ENCODE assay signal across 28 cellular contexts in genomic region chr20:6160736-6161135, GRCh38. TPM values are rescaled to one million over a fixed set of nuclear protein-coding genes. Genes with fewer than 3 reads are reported as not detected.
"Had no signal": no experiment of that assay in that cellular context is flagged by ENCODE, and none has a peak within 500 bp of the region (broad histone marks: within the 10 kb centered on the region; RNA-seq: fewer than 3 reads in every experiment).

No MANE protein-coding gene starts in this region.

- H3K27me3 Mint-ChIP-seq: activated CD4-positive, alpha-beta T cell treated with anti-CD3 and anti-CD28 coated beads, Interleukin-2, amount 10 ng/mL, durations not matched to agents 7 days and 5 days had no signal

- H3K4me1 Mint-ChIP-seq: activated CD4-positive, alpha-beta T cell treated with anti-CD3 and anti-CD28 coated beads, Interleukin-2, amount 10 ng/mL, durations not matched to agents 7 days and 5 days; activated T-helper 17 cell treated with anti-CD3 and anti-CD28 coated beads, Interleukin-2, amount 50 U/mL, for 72 hours; central memory CD8-positive, alpha-beta T cell had no signal

- H3K27ac ChIP-seq: brain microvascular endothelial cell, coronary artery, esophagus muscularis mucosa, foreskin keratinocyte, gastrocnemius medialis had no signal

- ATAC-seq: activated CD8-positive, alpha-beta T cell treated with anti-CD3 and anti-CD28 coated beads for 36 hours; activated T-cell treated with anti-CD3 and anti-CD28 coated beads, Interleukin-2, amount 50 U/mL, for 4 hours; activated T-helper 17 cell treated with anti-CD3 and anti-CD28 coated beads, Interleukin-2, amount 50 U/mL, for 72 hours; effector memory CD8-positive, alpha-beta T cell; foreskin keratinocyte; gastrocnemius medialis; heart left ventricle had no signal

- H3K4me1 ChIP-seq: foreskin keratinocyte had no signal

- H3K36me3 ChIP-seq: brain microvascular endothelial cell, esophagus muscularis mucosa, gastrocnemius medialis, heart left ventricle had no signal

- H3K9me3 ChIP-seq: gastrocnemius medialis had no signal

- H3K9me3 Mint-ChIP-seq: activated CD4-positive, alpha-beta T cell treated with anti-CD3 and anti-CD28 coated beads, Interleukin-2, amount 10 ng/mL, durations not matched to agents 7 days and 5 days had no signal

- H3K27ac Mint-ChIP-seq: activated CD4-positive, alpha-beta T cell treated with anti-CD3 and anti-CD28 coated beads, Interleukin-2, amount 10 ng/mL, durations not matched to agents 7 days and 5 days; activated CD8-positive, alpha-beta T cell treated with anti-CD3 and anti-CD28 coated beads for 36 hours; activated naive CD8-positive, alpha-beta T cell; activated T-helper 17 cell treated with anti-CD3 and anti-CD28 coated beads, Interleukin-2, amount 50 U/mL, for 72 hours; dendritic cell treated with granulocyte-macrophage colony-stimulating factor and Interleukin-4, amounts not matched to agents 40 ng/mL and 50 ng/mL, for 4 days; effector memory CD8-positive, alpha-beta T cell had no signal

- H3K27me3 ChIP-seq: brain microvascular endothelial cell, gastrocnemius medialis, heart left ventricle had no signal

- H3K4me3 Mint-ChIP-seq: activated CD4-positive, alpha-beta T cell treated with anti-CD3 and anti-CD28 coated beads, Interleukin-2, amount 10 ng/mL, durations not matched to agents 7 days and 5 days; activated CD8-positive, alpha-beta T cell treated with anti-CD3 and anti-CD28 coated beads for 36 hours; activated naive CD8-positive, alpha-beta T cell; activated T-cell treated with anti-CD3 and anti-CD28 coated beads, Interleukin-2, amount 50 U/mL, for 4 hours; activated T-helper 17 cell treated with anti-CD3 and anti-CD28 coated beads, Interleukin-2, amount 50 U/mL, for 72 hours; central memory CD8-positive, alpha-beta T cell; dendritic cell treated with granulocyte-macrophage colony-stimulating factor and Interleukin-4, amounts not matched to agents 40 ng/mL and 50 ng/mL, for 4 days; effector memory CD8-positive, alpha-beta T cell had no signal

- H3K4me3 ChIP-seq: coronary artery, esophagus muscularis mucosa, gastrocnemius medialis, heart left ventricle had no signal

- H3K36me3 Mint-ChIP-seq: activated naive CD8-positive, alpha-beta T cell had no signal

- DNase-seq: activated CD4-positive, alpha-beta T cell treated with anti-CD3 and anti-CD28 coated beads for 1 hour; activated CD4-positive, alpha-beta T cell treated with anti-CD3 and anti-CD28 coated beads for 4 hours; activated CD4-positive, alpha-beta T cell treated with anti-CD3 and anti-CD28 coated beads, Interleukin-2, amount 10 ng/mL, durations not matched to agents 7 days and 5 days; activated CD4-positive, alpha-beta T cell treated with anti-CD3 and anti-CD28 coated beads, Interleukin-2, amount 50 U/mL, for 4 hours; activated CD8-positive, alpha-beta memory T cell treated with anti-CD3 and anti-CD28 coated beads for 24 hours; activated CD8-positive, alpha-beta T cell treated with anti-CD3 and anti-CD28 coated beads for 36 hours; activated effector memory CD4-positive, alpha-beta T cell treated with Interleukin-2 at 50 U/mL for 16 hours; activated gamma-delta T cell treated with Interleukin-2 at 50 U/mL for 16 hours; activated naive CD4-positive, alpha-beta T cell treated with anti-CD3 and anti-CD28 coated beads, Interleukin-2, amount 50 U/mL, for 16 hours; activated naive CD4-positive, alpha-beta T cell treated with Interleukin-2 at 50 U/mL for 16 hours; activated T-cell treated with anti-CD3 and anti-CD28 coated beads, Interleukin-2, amount 50 U/mL, for 4 hours; amniotic stem cell; anterior cingulate cortex; brain microvascular endothelial cell; effector CD4-positive, alpha-beta T cell; effector memory CD8-positive, alpha-beta T cell; erythroblast; foreskin keratinocyte; gastrocnemius medialis; glutamatergic neuron; heart left ventricle; T-helper 2 cell had no signal

RNA-seq across cellular contexts. Expression of gene FERMT1, which starts 37.9 kb away (rescaled TPM):
- total RNA-seq: activated CD4-positive, alpha-beta T cell treated with anti-CD3 and anti-CD28 coated beads, Interleukin-2, amount 10 ng/mL, durations not matched to agents 7 days and 5 days had no signal
